ENCODE assay signal across 8 cellular contexts in genomic region chr15:58332676-58333400, GRCh38.
DNase-seq lines count a peak whose midpoint lies in the region; ATAC-seq and TF ChIP-seq lines count a peak whose summit lies in the region.

No MANE protein-coding gene starts in this region.

- TF ChIP-seq POLR2A in suprapubic skin (IDR thresholded peaks at IDR 0.05) = no peak

- ATAC-seq in HG03354 (IDR thresholded peaks at IDR 0.05; ENCODE audit: poor library complexity, severe bottlenecking, unreplicated experiment) (peak; percentile 12), GM18909 (IDR thresholded peaks at IDR 0.05; ENCODE audit: poor library complexity, unreplicated experiment) (no peak), GM18873 (IDR thresholded peaks at IDR 0.05; ENCODE audit: low FRiP score, unreplicated experiment) (no peak), HG03108 (IDR thresholded peaks at IDR 0.05; ENCODE audit: unreplicated experiment) (no peak)

- TF ChIP-seq EP300 in suprapubic skin (IDR thresholded peaks at IDR 0.05) = no peak

- DNase-seq in AG10803 (ENCODE audit: low read depth) = peak; percentile 76
- DNase-seq in adipocyte (ENCODE audit: low read depth) = peak; percentile 43
- peak; percentile 84 for DNase-seq in kidney glomerular epithelial cell (lab: John Stamatoyannopoulos, UW)
- no peak for DNase-seq in suprapubic skin (ENCODE audit: low spot score in 2 of 2)

- peak overlapping the region; percentile 65 for H3K9ac ChIP-seq in adipocyte (ENCODE audit: low read length)

- peaks cover 7% of the 10 kb centered on the region for H3K9me3 ChIP-seq in adipocyte (ENCODE audit: control insufficient read depth, low read length)
- H3K9me3 ChIP-seq in suprapubic skin = no peaks in the 10 kb centered on the region

- no peak for TF ChIP-seq CTCF in AG10803 (conservative IDR thresholded peaks at IDR 0.05; ENCODE audit: low read length)
- TF ChIP-seq CTCF in suprapubic skin (IDR thresholded peaks at IDR 0.05) = no peak

- H3K36me3 ChIP-seq in adipocyte (ENCODE audit: control insufficient read depth, insufficient read depth, low read length, severe bottlenecking) (no peaks in the 10 kb centered on the region), suprapubic skin (no peaks in the 10 kb centered on the region)

- H3K27me3 ChIP-seq in adipocyte (replicated peaks; ENCODE audit: control insufficient read depth, insufficient read depth, low read length) (no peaks in the 10 kb centered on the region), suprapubic skin (no peaks in the 10 kb centered on the region)

- peaks cover 36% of the 10 kb centered on the region for H3K4me1 ChIP-seq in adipocyte (ENCODE audit: control insufficient read depth, insufficient read depth, low read length)
- H3K4me1 ChIP-seq in suprapubic skin = peaks cover 43% of the 10 kb centered on the region

- H3K4me3 ChIP-seq in AG10803 (ENCODE audit: low read length) (no peak overlapping the region), adipocyte (ENCODE audit: low read length) (peak overlapping the region; percentile 3), suprapubic skin (no peak overlapping the region)

- H3K27ac ChIP-seq in suprapubic skin = peak overlapping the region; percentile 91

Comparison
In these comparisons a context has a peak if more than half of its experiments do, and no peak if none do; other contexts are left out.
1. DNase-seq: peak in AG10803 (single experiment), adipocyte (single experiment) and kidney glomerular epithelial cell (single experiment); none in suprapubic skin (0 of 2).